18 cellular contexts compared by ENCODE assay signal in genomic region chr5:113040672-113041071, GRCh38.
"Had no signal": no experiment of that assay in that cellular context is flagged by ENCODE, and none has a peak within 500 bp of the region (broad histone marks: within the 10 kb centered on the region; RNA-seq: fewer than 3 reads in every experiment).

No MANE protein-coding gene starts in this region.

- H3K4me3 ChIP-seq: dorsolateral prefrontal cortex, esophagus squamous epithelium, gastroesophageal sphincter, sigmoid colon, skin epidermis, stomach, thoracic aorta, transverse colon had no signal

- H3K4me3 Mint-ChIP-seq: naive B cell, nephron progenitor cell had no signal

- H3K4me1 ChIP-seq: gastroesophageal sphincter, transverse colon had no signal

- ATAC-seq: gastroesophageal sphincter, left colon had no signal

- DNase-seq: cortex of kidney; dorsolateral prefrontal cortex; effector memory CD4-positive, alpha-beta T cell; esophagus squamous epithelium; foreskin fibroblast; left colon; mesendoderm; naive B cell; nephron progenitor cell; posterior cingulate gyrus; sigmoid colon; stimulated activated naive CD4-positive, alpha-beta T cell; stomach; substantia nigra; transverse colon had no signal

- H3K9me3 ChIP-seq: esophagus squamous epithelium, gastroesophageal sphincter, sigmoid colon, stomach, thoracic aorta, transverse colon had no signal

- H3K27me3 ChIP-seq: dorsolateral prefrontal cortex, esophagus squamous epithelium, gastroesophageal sphincter, sigmoid colon, stomach, transverse colon had no signal

- H3K9me3 Mint-ChIP-seq: nephron progenitor cell had no signal

- H3K36me3 ChIP-seq: sigmoid colon, thoracic aorta, transverse colon had no signal

- H3K4me1 Mint-ChIP-seq: naive B cell had no signal

- H3K27ac ChIP-seq: dorsolateral prefrontal cortex, esophagus squamous epithelium, gastroesophageal sphincter, sigmoid colon, skin epidermis, stomach, thoracic aorta, transverse colon had no signal

- H3K36me3 Mint-ChIP-seq: naive B cell had no signal
